ENCODE assay signal across 1 cellular context in the genomic region with DNA sequence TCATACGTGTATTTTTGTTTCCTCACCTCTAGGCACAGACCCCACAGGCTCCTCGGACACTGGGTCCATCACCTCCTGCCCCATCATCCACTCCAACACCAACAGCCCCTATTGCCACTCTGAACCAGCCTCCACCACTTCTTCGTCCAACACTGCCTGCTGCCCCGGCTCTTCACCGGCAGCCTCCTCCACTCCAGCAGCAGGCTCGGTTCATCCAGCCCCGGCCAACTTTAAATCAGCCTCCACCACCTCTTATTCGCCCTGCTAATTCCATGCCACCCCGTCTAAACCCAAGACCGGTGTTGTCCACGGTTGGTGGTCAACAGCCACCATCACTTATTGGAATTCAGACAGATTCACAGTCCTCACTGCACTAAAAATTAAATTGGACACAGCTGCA.
TF ChIP-seq lines count a peak whose summit lies in the region.

No MANE protein-coding gene starts in this region.

TF ChIP-seq in GM23338, 12 proteins besides CTCF, POLR2A, EP300 and RAD21 (continued from another document):
- TF ChIP-seq, protein P1, sequence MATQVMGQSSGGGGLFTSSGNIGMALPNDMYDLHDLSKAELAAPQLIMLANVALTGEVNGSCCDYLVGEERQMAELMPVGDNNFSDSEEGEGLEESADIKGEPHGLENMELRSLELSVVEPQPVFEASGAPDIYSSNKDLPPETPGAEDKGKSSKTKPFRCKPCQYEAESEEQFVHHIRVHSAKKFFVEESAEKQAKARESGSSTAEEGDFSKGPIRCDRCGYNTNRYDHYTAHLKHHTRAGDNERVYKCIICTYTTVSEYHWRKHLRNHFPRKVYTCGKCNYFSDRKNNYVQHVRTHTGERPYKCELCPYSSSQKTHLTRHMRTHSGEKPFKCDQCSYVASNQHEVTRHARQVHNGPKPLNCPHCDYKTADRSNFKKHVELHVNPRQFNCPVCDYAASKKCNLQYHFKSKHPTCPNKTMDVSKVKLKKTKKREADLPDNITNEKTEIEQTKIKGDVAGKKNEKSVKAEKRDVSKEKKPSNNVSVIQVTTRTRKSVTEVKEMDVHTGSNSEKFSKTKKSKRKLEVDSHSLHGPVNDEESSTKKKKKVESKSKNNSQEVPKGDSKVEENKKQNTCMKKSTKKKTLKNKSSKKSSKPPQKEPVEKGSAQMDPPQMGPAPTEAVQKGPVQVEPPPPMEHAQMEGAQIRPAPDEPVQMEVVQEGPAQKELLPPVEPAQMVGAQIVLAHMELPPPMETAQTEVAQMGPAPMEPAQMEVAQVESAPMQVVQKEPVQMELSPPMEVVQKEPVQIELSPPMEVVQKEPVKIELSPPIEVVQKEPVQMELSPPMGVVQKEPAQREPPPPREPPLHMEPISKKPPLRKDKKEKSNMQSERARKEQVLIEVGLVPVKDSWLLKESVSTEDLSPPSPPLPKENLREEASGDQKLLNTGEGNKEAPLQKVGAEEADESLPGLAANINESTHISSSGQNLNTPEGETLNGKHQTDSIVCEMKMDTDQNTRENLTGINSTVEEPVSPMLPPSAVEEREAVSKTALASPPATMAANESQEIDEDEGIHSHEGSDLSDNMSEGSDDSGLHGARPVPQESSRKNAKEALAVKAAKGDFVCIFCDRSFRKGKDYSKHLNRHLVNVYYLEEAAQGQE (IDR thresholded peaks at IDR 0.05; ENCODE audit: unreplicated experiment): no peak
- no peak for TF ChIP-seq CREB1 (CRISPR knock-in tag; IDR thresholded peaks at IDR 0.05; ENCODE audit: low read depth)
- TF ChIP-seq ZNF462 (CRISPR knock-in tag; IDR thresholded peaks at IDR 0.05): no peak
- no peak for TF ChIP-seq JUNB (IDR thresholded peaks at IDR 0.05; ENCODE audit: unreplicated experiment)
- no peak for TF ChIP-seq ZNF331 (CRISPR knock-in tag; IDR thresholded peaks at IDR 0.05; ENCODE audit: low read depth)
- no peak for TF ChIP-seq NANOG (IDR thresholded peaks at IDR 0.05; ENCODE audit: borderline replicate concordance)
- no peak for TF ChIP-seq POLR2AphosphoS5 (IDR thresholded peaks at IDR 0.05; ENCODE audit: low read depth)
- TF ChIP-seq STAT1 (IDR thresholded peaks at IDR 0.05; ENCODE audit: unreplicated experiment): no peak
- no peak for TF ChIP-seq EZH2phosphoT487 (IDR thresholded peaks at IDR 0.05; ENCODE audit: unreplicated experiment)
